In genomic region chr1:54200519-54200997, GRCh38 we compare ENCODE assay signal across 1 cellular context.
TF ChIP-seq lines count a peak whose summit lies in the region.

No MANE protein-coding gene starts in this region.

TF ChIP-seq in K562, 482 proteins besides CTCF, POLR2A, EP300 and RAD21 (continued from another document):
- TF ChIP-seq ZNF609 (CRISPR knock-in tag; IDR thresholded peaks at IDR 0.05; ENCODE audit: borderline replicate concordance) = peak; percentile 21; the same call in 1 of the 2 replicates
- no peak for TF ChIP-seq TOE1 (IDR thresholded peaks at IDR 0.05; ENCODE audit: borderline replicate concordance)
- peak; percentile 84; the same call in 1 of the 2 replicates for TF ChIP-seq TOE1 (CRISPR knock-in tag; IDR thresholded peaks at IDR 0.05; ENCODE audit: borderline replicate concordance, low read depth)
- peak; percentile 45; the same call in 1 of the 2 replicates for TF ChIP-seq ZBTB1 (CRISPR knock-in tag; IDR thresholded peaks at IDR 0.05; ENCODE audit: borderline replicate concordance, low read depth)
- TF ChIP-seq TFAM (CRISPR knock-in tag; conservative IDR thresholded peaks at IDR 0.05) = no peak
- no peak for TF ChIP-seq SMARCC2 (IDR thresholded peaks at IDR 0.05; ENCODE audit: low read depth)
- peak; percentile 9; the same call in 1 of the 2 replicates for TF ChIP-seq CBX1 (IDR thresholded peaks at IDR 0.05; ENCODE audit: low read depth)
- TF ChIP-seq NR2C2 (CRISPR knock-in tag; IDR thresholded peaks at IDR 0.05) = peak; percentile 84
- TF ChIP-seq NR2C2 (tag; IDR thresholded peaks at IDR 0.05) = peak; percentile 50; the same call in 1 of the 2 replicates
- no peak for TF ChIP-seq TEAD4 (IDR thresholded peaks at IDR 0.05; ENCODE audit: low read length)
- TF ChIP-seq TEAD4 (CRISPR knock-in tag; IDR thresholded peaks at IDR 0.05; ENCODE audit: borderline replicate concordance) = 0 out of 2 replicates have a peak, but pooled peaks have one; percentile 69
- TF ChIP-seq ZNF282 (CRISPR knock-in tag; IDR thresholded peaks at IDR 0.05) = no peak
- TF ChIP-seq CHD1 (IDR thresholded peaks at IDR 0.05; ENCODE audit: low read length) = peak; percentile 92
- 0 out of 2 replicates have a peak, but pooled peaks have one; percentile 3 for TF ChIP-seq ZSCAN29 (IDR thresholded peaks at IDR 0.05)
- TF ChIP-seq MAZ (CRISPR knock-in tag; conservative IDR thresholded peaks at IDR 0.05 in 1 of 2, IDR thresholded peaks at IDR 0.05 in 1 of 2) = 0 out of 4 replicates have a peak, but pooled peaks of 1 of the 2 experiments have one; percentile 11
- TF ChIP-seq HDAC2 (IDR thresholded peaks at IDR 0.05) = 0 out of 2 replicates have a peak, but pooled peaks have one; percentile 12
- no peak for TF ChIP-seq PBX2 (CRISPR knock-in tag; IDR thresholded peaks at IDR 0.05; ENCODE audit: low read depth)
- TF ChIP-seq PBX2 (tag; conservative IDR thresholded peaks at IDR 0.05; ENCODE audit: low read depth) = 0 out of 2 replicates have a peak, but pooled peaks have one; percentile 28
- TF ChIP-seq ZNF551 (CRISPR knock-in tag; IDR thresholded peaks at IDR 0.05) = no peak
- no peak for TF ChIP-seq HINFP (tag; conservative IDR thresholded peaks at IDR 0.05; ENCODE audit: low read depth)
- TF ChIP-seq SIN3A (IDR thresholded peaks at IDR 0.05; ENCODE audit: borderline replicate concordance in 2 of 2, control insufficient read depth in 1 of 2, low read depth in 2 of 2, low read length in 2 of 2) = 0 out of 4 replicates have a peak, but pooled peaks of 1 of the 2 experiments have one; percentile 9
- peak; percentile 47; the same call in 1 of the 2 replicates for TF ChIP-seq ZFX (CRISPR knock-in tag; IDR thresholded peaks at IDR 0.05)
- TF ChIP-seq CREB3 (tag; conservative IDR thresholded peaks at IDR 0.05; ENCODE audit: low read depth) = 0 out of 2 replicates have a peak, but pooled peaks have one; percentile 16
- TF ChIP-seq MXD1 (CRISPR knock-in tag; IDR thresholded peaks at IDR 0.05; ENCODE audit: borderline replicate concordance, poor library complexity, severe bottlenecking) = no peak
- TF ChIP-seq AFF1 (IDR thresholded peaks at IDR 0.05; ENCODE audit: low read depth in 1 of 2, partially characterized antibody in 2 of 2) = peak in 1 of 2 experiments; percentile 20
- TF ChIP-seq RBM25 (IDR thresholded peaks at IDR 0.05; ENCODE audit: low read depth, low read length, severe bottlenecking) = peak; percentile 50
TF ChIP-seq in K562: peak in this region for 18.
